Comparison of ENCODE assay signal across 16 cellular contexts in the genomic region with DNA sequence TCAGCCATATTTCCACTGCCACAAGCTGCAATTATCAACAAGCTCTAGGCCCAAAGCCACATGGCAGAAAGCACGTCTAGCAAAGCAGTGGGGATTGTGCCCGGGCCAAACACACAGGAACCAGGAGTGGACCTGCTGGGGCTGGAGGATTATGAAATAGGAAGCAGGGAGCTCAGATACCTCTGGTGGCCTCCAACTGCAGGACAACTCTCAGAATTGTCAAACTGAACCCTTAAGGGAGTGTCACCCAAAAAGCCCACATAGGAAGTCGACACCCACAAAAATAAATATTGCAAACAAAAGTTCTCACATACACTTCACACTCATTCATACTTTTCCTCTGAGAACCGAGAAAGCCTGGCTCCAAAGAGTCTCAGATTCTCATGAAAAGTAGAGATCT. TPM values are rescaled to one million over a fixed set of nuclear protein-coding genes. Genes with fewer than 3 reads are reported as not detected.
DNase-seq lines count a peak whose midpoint lies in the region; ATAC-seq and TF ChIP-seq lines count a peak whose summit lies in the region.
"Had no signal": no experiment of that assay in that cellular context is flagged by ENCODE, and none has a peak within 500 bp of the region (broad histone marks: within the 10 kb centered on the region; RNA-seq: fewer than 3 reads in every experiment).

No MANE protein-coding gene starts in this region.

- no peaks in the 10 kb centered on the region for H3K9me2 ChIP-seq in GM23248 (ENCODE audit: insufficient read depth)
- H3K9me2 ChIP-seq in GM23338 (ENCODE audit: insufficient read depth): no peaks in the 10 kb centered on the region

- H3K4me3 ChIP-seq in GM23248 (no peak overlapping the region), GM23338 (no peak overlapping the region), colonic mucosa (no peak overlapping the region), osteoblast (ENCODE audit: insufficient read depth, low read length) (no peak overlapping the region)

- H3K27ac Mint-ChIP-seq in GM23338: peak overlapping the region; percentile 21; the same call in 1 of the 2 replicates
- H3K27ac Mint-ChIP-seq: activated T-cell treated with anti-CD3 and anti-CD28 coated beads, Interleukin-2, amount 50 U/mL, for 72 hours; CD4-positive, alpha-beta memory T cell had no signal

- TF ChIP-seq CTCF in GM23338 (conservative IDR thresholded peaks at IDR 0.05; ENCODE audit: low read depth in 2 of 2) (no peak), colonic mucosa (IDR thresholded peaks at IDR 0.05) (no peak), osteoblast (IDR thresholded peaks at IDR 0.05; ENCODE audit: extremely low read depth, low read depth, low read length) (no peak), GM20000 (IDR thresholded peaks at IDR 0.05; ENCODE audit: extremely low read depth, missing control alignments) (no peak)

- H3K4me2 ChIP-seq in GM23248 (ENCODE audit: unreplicated experiment) (no peak overlapping the region), GM23338 (no peak overlapping the region), osteoblast (ENCODE audit: insufficient read depth, low read length) (no peak overlapping the region)

- ATAC-seq in GM23338: no peak
- ATAC-seq in HG02885 (IDR thresholded peaks at IDR 0.05; ENCODE audit: poor library complexity, unreplicated experiment): no peak
- ATAC-seq: activated naive CD4-positive, alpha-beta T cell treated with anti-CD3 and anti-CD28 coated beads, Interleukin-2, amount 50 U/mL, for 72 hours; activated T-cell treated with anti-CD3 and anti-CD28 coated beads, Interleukin-2, amount 50 U/mL, for 72 hours had no signal

- H3K4me1 ChIP-seq in GM23248 (ENCODE audit: insufficient read depth) (peaks cover 15% of the 10 kb centered on the region), GM23338 (ENCODE audit: insufficient read depth) (no peaks in the 10 kb centered on the region), colonic mucosa (peaks cover 35% of the 10 kb centered on the region), osteoblast (ENCODE audit: insufficient read depth, low read length) (peaks cover 9% of the 10 kb centered on the region)

- H3K27ac ChIP-seq in GM23248 (0 out of 2 replicates have a peak overlapping the region, but pooled peaks have one; percentile 9), GM23338 (ENCODE audit: low read depth) (no peak overlapping the region; the same call in 1 of the 2 replicates), colonic mucosa (peak overlapping the region; percentile 81), osteoblast (ENCODE audit: low read depth, low read length) (no peak overlapping the region)

- peaks cover 70% of the 10 kb centered on the region for H3K36me3 Mint-ChIP-seq in GM23338 (ENCODE audit: low read depth)

- peaks cover 1% of the 10 kb centered on the region for H3K27me3 Mint-ChIP-seq in GM23338 (ENCODE audit: insufficient read depth, low read depth, poor library complexity)
- H3K27me3 Mint-ChIP-seq: CD4-positive, alpha-beta memory T cell had no signal

- H3K4me3 Mint-ChIP-seq in GM23338: no peak overlapping the region
- H3K4me3 Mint-ChIP-seq: activated T-cell treated with anti-CD3 and anti-CD28 coated beads, Interleukin-2, amount 50 U/mL, for 72 hours; CD4-positive, alpha-beta memory T cell; endodermal cell had no signal

- peak; percentile 13 for DNase-seq in GM23248
- DNase-seq in GM23338 (ENCODE audit: low spot score): no peak
- no peak for DNase-seq in colonic mucosa
- peak; percentile 42 for DNase-seq in osteoblast (ENCODE audit: insufficient read length, low spot score, missing footprints)
- DNase-seq in GM20000 (ENCODE audit: low spot score): no peak
- no peak for DNase-seq in DMS153 treated with DMSO at 0.1 percent for 48 hours (lab: John Stamatoyannopoulos, UW; ENCODE audit: unreplicated experiment)
- DNase-seq: activated T-cell treated with anti-CD3 and anti-CD28 coated beads, Interleukin-2, amount 50 U/mL, for 72 hours; CD4-positive, alpha-beta memory T cell; DMS 273 treated with DMSO at 0.1 percent for 48 hours; endodermal cell; KBM-7; NCI-H69; RPMI8226; stimulated activated CD4-positive, alpha-beta T cell treated with anti-CD3 and anti-CD28 coated beads, Interleukin-1b, Interleukin-23, amount 100 ng/mL, for 48 hours had no signal

- in situ Hi-C loops in GM23248 (cut with MboI): no loop called here

- intact Hi-C loops in colonic mucosa (cut with DNase I): no loop called here

- no peak overlapping the region for H3K9ac ChIP-seq in GM23248
- H3K9ac ChIP-seq in colonic mucosa (ENCODE audit: low read depth in 2 of 2, low read length in 2 of 2): no peak overlapping the region

- WGBS in GM23248 (ENCODE audit: low coverage in 1 of 2, low lambda C conversion rate in 2 of 2, missing lambda C conversion rate in 2 of 2), 2 experiments: 50 to 65% methylated on average over 4 of the region's 4 CpGs

- peaks cover 85% of the 10 kb centered on the region for H3K36me3 ChIP-seq in GM23248 (ENCODE audit: low read depth)
- H3K36me3 ChIP-seq in GM23338 (ENCODE audit: insufficient read depth): peaks cover 29% of the 10 kb centered on the region
- peaks cover 31% of the 10 kb centered on the region for H3K36me3 ChIP-seq in colonic mucosa
- H3K36me3 ChIP-seq in osteoblast (ENCODE audit: insufficient read depth, low read length): peaks cover 95% of the 10 kb centered on the region

- H3K9me3 Mint-ChIP-seq in GM23338: no peaks in the 10 kb centered on the region
- H3K9me3 Mint-ChIP-seq: activated naive CD4-positive, alpha-beta T cell treated with anti-CD3 and anti-CD28 coated beads, Interleukin-2, amount 50 U/mL, for 72 hours; activated T-cell treated with anti-CD3 and anti-CD28 coated beads, Interleukin-2, amount 50 U/mL, for 72 hours; CD4-positive, alpha-beta memory T cell; endodermal cell had no signal

- no peaks in the 10 kb centered on the region for H3K4me1 Mint-ChIP-seq in GM23338
- H3K4me1 Mint-ChIP-seq: CD4-positive, alpha-beta memory T cell; endodermal cell had no signal

- H4K20me1 ChIP-seq in GM23248 (ENCODE audit: insufficient read depth): no peaks in the 10 kb centered on the region; the same call in 1 of the 2 replicates
- peaks cover 5% of the 10 kb centered on the region for H4K20me1 ChIP-seq in GM23338 (replicated peaks; ENCODE audit: insufficient read depth)
- peaks cover 14% of the 10 kb centered on the region for H4K20me1 ChIP-seq in osteoblast (ENCODE audit: insufficient read depth, low read length)

- H3F3A ChIP-seq in GM23248 (ENCODE audit: insufficient read depth) (peaks cover 13% of the 10 kb centered on the region), GM23338 (replicated peaks; ENCODE audit: low read depth) (no peaks in the 10 kb centered on the region)

- H2AFZ ChIP-seq in GM23248 (no peak overlapping the region), GM23338 (no peak overlapping the region), osteoblast (ENCODE audit: low read length) (no peak overlapping the region)

- peaks cover 100% of the 10 kb centered on the region for H3K79me2 ChIP-seq in GM23248 (ENCODE audit: insufficient read depth)
- peaks cover 21% of the 10 kb centered on the region; the same call in 1 of the 2 replicates for H3K79me2 ChIP-seq in GM23338 (replicated peaks; ENCODE audit: insufficient read depth)
- H3K79me2 ChIP-seq in osteoblast (ENCODE audit: insufficient read depth, low read length): peaks cover 89% of the 10 kb centered on the region

- H3K9me3 ChIP-seq in GM23248 (ENCODE audit: low read depth) (no peaks in the 10 kb centered on the region), colonic mucosa (no peaks in the 10 kb centered on the region), osteoblast (ENCODE audit: low read depth, low read length) (no peaks in the 10 kb centered on the region)

- no peaks in the 10 kb centered on the region for H3K27me3 ChIP-seq in GM23248 (replicated peaks; ENCODE audit: insufficient read depth)
- no peaks in the 10 kb centered on the region for H3K27me3 ChIP-seq in GM23338 (ENCODE audit: insufficient read depth)
- no peaks in the 10 kb centered on the region for H3K27me3 ChIP-seq in colonic mucosa
- no peaks in the 10 kb centered on the region for H3K27me3 ChIP-seq in osteoblast (ENCODE audit: insufficient read depth, low read length)

TF ChIP-seq in GM23338, 12 proteins besides CTCF, POLR2A, EP300 and RAD21 (continues in another document):
- TF ChIP-seq STAT1 (IDR thresholded peaks at IDR 0.05; ENCODE audit: unreplicated experiment) (no peak), POLR2AphosphoS5 (IDR thresholded peaks at IDR 0.05; ENCODE audit: low read depth) (no peak)

RNA-seq across cellular contexts. Expression of a gene that starts 26.1 kb away (rescaled TPM):
- 97.0 and 117 TPM in 2 replicates for total RNA-seq in GM23248 (2014; rRNA removed; shearing (Covaris generic))
- 81.1 and 83.4 TPM in 2 replicates for polyA plus RNA-seq in GM23248 (2016; fragmentation: Nextera tagmentation; extraction: Ambion mirVana)
- total RNA-seq in GM23338 (2014; rRNA removed; shearing (Covaris generic)): 45.2 and 56.2 TPM in 2 replicates
- polyA plus RNA-seq in GM23338 (2016; fragmentation: Nextera tagmentation; extraction: Ambion mirVana): 15.8 and 16.8 TPM in 2 replicates
- 10 to 100 TPM; 50.3 to 74.8 TPM for total RNA-seq in colonic mucosa
- total RNA-seq in osteoblast: 94.6 and 102 TPM in 2 replicates

RNA-seq across cellular contexts. Expression of a gene that starts 26.5 kb away (rescaled TPM):
- 32.0 and 34.7 TPM in 2 replicates for total RNA-seq in GM23248 (2014; rRNA removed; shearing (Covaris generic))
- 34.3 and 38.3 TPM in 2 replicates for polyA plus RNA-seq in GM23248 (2016; fragmentation: Nextera tagmentation; extraction: Ambion mirVana)
- total RNA-seq in GM23338 (2014; rRNA removed; shearing (Covaris generic)): 20.7 and 20.8 TPM in 2 replicates
- polyA plus RNA-seq in GM23338 (2016; fragmentation: Nextera tagmentation; extraction: Ambion mirVana): 20.8 and 26.8 TPM in 2 replicates
- 10 to 100 TPM; 44.6 to 52.0 TPM for total RNA-seq in colonic mucosa
- total RNA-seq in osteoblast: 34.8 and 40.9 TPM in 2 replicates

Comparison
In these comparisons a context has a peak if more than half of its experiments do, and no peak if none do; other contexts are left out.
1. DNase-seq: peak in GM23248 (single experiment) and osteoblast (single experiment); none in GM23338 (single experiment), colonic mucosa (single experiment), GM20000 (single experiment) and DMS153 treated with DMSO at 0.1 percent for 48 hours (single experiment).
2. H3K27ac ChIP-seq: peak in GM23248 (single experiment) and colonic mucosa (single experiment); none in GM23338 (single experiment) and osteoblast (single experiment).